Comparison of ENCODE assay signal across 23 cellular contexts in the genomic region with DNA sequence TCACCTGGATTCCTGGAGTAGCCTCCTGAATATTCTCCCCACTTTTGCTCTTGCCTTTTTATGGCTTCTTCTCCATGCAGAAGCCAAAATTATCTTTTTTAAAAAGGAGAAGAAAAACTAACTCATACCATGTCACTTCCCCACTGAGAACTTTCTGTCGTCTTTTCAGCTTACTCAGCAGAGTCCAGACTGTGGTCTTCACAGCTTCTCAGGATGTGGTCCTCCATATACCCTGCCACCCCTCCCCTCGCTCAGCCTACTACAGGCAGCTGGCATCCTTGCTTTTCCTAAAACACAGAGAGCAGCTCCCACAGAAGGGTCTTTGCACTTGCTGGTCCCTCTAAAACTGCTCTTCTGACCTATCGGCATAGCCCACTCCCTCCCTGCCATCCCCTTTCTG.
"Had no signal": no experiment of that assay in that cellular context is flagged by ENCODE, and none has a peak within 500 bp of the region (broad histone marks: within the 10 kb centered on the region; RNA-seq: fewer than 3 reads in every experiment).

No MANE protein-coding gene starts in this region.

- H3K4me3 Mint-ChIP-seq: activated CD4-positive, alpha-beta memory T cell treated with anti-CD3 and anti-CD28 coated beads, Interleukin-2, amount 10 ng/mL, durations not matched to agents 7 days and 5 days; activated CD4-positive, alpha-beta T cell treated with anti-CD3 and anti-CD28 coated beads, Interleukin-2, amount 10 ng/mL, durations not matched to agents 24 days and 14 days; activated CD8-positive, alpha-beta memory T cell treated with anti-CD3 and anti-CD28 coated beads, Interleukin-2, amount 10 ng/mL, durations not matched to agents 7 days and 5 days; activated naive CD8-positive, alpha-beta T cell treated with anti-CD3 and anti-CD28 coated beads, Interleukin-2, amount 50 U/mL, for 24 hours; endodermal cell; natural killer cell treated with Interleukin-12 subunit alpha and Interleukin-12 subunit beta and Interleukin-15 and Interleukin-18, amount 100 ng/mL, for 72 hours; stimulated activated naive CD8-positive, alpha-beta T cell treated with anti-CD3 and anti-CD28 coated beads, Interleukin-15, Interleukin-2, amounts not matched to agents 100 ng/mL and 50 ng/mL, for 24 hours had no signal

- H3K36me3 Mint-ChIP-seq: activated CD8-positive, alpha-beta memory T cell treated with anti-CD3 and anti-CD28 coated beads, Interleukin-2, amount 10 ng/mL, durations not matched to agents 7 days and 5 days; natural killer cell treated with Interleukin-12 subunit alpha and Interleukin-12 subunit beta and Interleukin-15 and Interleukin-18, amount 100 ng/mL, for 72 hours had no signal

- H3K36me3 ChIP-seq: gastrocnemius medialis, prostate gland, upper lobe of right lung had no signal

- ATAC-seq: activated CD4-positive, CD25-positive, alpha-beta regulatory T cell treated with anti-CD3 and anti-CD28 coated beads, Interleukin-2, amount 50 U/mL, for 24 hours; activated CD8-positive, alpha-beta memory T cell treated with anti-CD3 and anti-CD28 coated beads, Interleukin-2, amount 10 ng/mL, durations not matched to agents 7 days and 5 days; activated naive CD8-positive, alpha-beta T cell treated with anti-CD3 and anti-CD28 coated beads, Interleukin-2, amount 50 U/mL, for 24 hours; gastrocnemius medialis; upper lobe of right lung had no signal

- H3K27ac Mint-ChIP-seq: activated CD4-positive, alpha-beta memory T cell treated with anti-CD3 and anti-CD28 coated beads, Interleukin-2, amount 10 ng/mL, durations not matched to agents 7 days and 5 days; activated CD4-positive, alpha-beta T cell treated with anti-CD3 and anti-CD28 coated beads, Interleukin-2, amount 10 ng/mL, durations not matched to agents 24 days and 14 days; activated CD8-positive, alpha-beta memory T cell treated with anti-CD3 and anti-CD28 coated beads, Interleukin-2, amount 10 ng/mL, durations not matched to agents 7 days and 5 days; activated naive CD8-positive, alpha-beta T cell treated with anti-CD3 and anti-CD28 coated beads, Interleukin-2, amount 50 U/mL, for 24 hours; endodermal cell; natural killer cell treated with Interleukin-12 subunit alpha and Interleukin-12 subunit beta and Interleukin-15 and Interleukin-18, amount 100 ng/mL, for 72 hours; stimulated activated naive CD8-positive, alpha-beta T cell treated with anti-CD3 and anti-CD28 coated beads, Interleukin-15, Interleukin-2, amounts not matched to agents 100 ng/mL and 50 ng/mL, for 24 hours had no signal

- H3K4me3 ChIP-seq: coronary artery, esophagus squamous epithelium, gastrocnemius medialis, prostate gland, thyroid gland, upper lobe of right lung had no signal

- H3K27me3 Mint-ChIP-seq: activated CD4-positive, alpha-beta memory T cell treated with anti-CD3 and anti-CD28 coated beads, Interleukin-2, amount 10 ng/mL, durations not matched to agents 7 days and 5 days; activated CD4-positive, alpha-beta T cell treated with anti-CD3 and anti-CD28 coated beads, Interleukin-2, amount 10 ng/mL, durations not matched to agents 24 days and 14 days; activated naive CD8-positive, alpha-beta T cell treated with anti-CD3 and anti-CD28 coated beads, Interleukin-2, amount 50 U/mL, for 24 hours had no signal

- DNase-seq: activated CD4-positive, alpha-beta memory T cell treated with anti-CD3 and anti-CD28 coated beads, Interleukin-2, amount 10 ng/mL, durations not matched to agents 7 days and 5 days; activated CD4-positive, alpha-beta T cell treated with anti-CD3 and anti-CD28 coated beads, Interleukin-2, amount 10 ng/mL, durations not matched to agents 24 days and 14 days; activated CD8-positive, alpha-beta memory T cell treated with anti-CD3 and anti-CD28 coated beads, Interleukin-2, amount 10 ng/mL, durations not matched to agents 7 days and 5 days; activated gamma-delta T cell; activated naive CD4-positive, alpha-beta T cell treated with anti-CD3 and anti-CD28 coated beads, Interleukin-2, amount 50 U/mL, for 16 hours; activated naive CD8-positive, alpha-beta T cell treated with anti-CD3 and anti-CD28 coated beads, Interleukin-2, amount 50 U/mL, for 24 hours; activated T-cell treated with anti-CD3 and anti-CD28 coated beads for 4 hours; cerebellar nuclear complex; endodermal cell; esophagus squamous epithelium; gastrocnemius medialis; islet precursor cell; left cardiac atrium; stimulated activated CD4-positive, alpha-beta T cell treated with anti-CD3 and anti-CD28 coated beads, Interleukin-12 subunit alpha, Interleukin-12 subunit beta, amount 100 ng/mL, for 4 hours; stimulated activated CD4-positive, alpha-beta T cell treated with anti-CD3 and anti-CD28 coated beads, Interleukin-4, amount 100 ng/mL, for 4 hours; thyroid gland; upper lobe of right lung had no signal

- H3K27me3 ChIP-seq: esophagus squamous epithelium, gastrocnemius medialis, thyroid gland, upper lobe of right lung had no signal

- H3K9me3 Mint-ChIP-seq: activated CD4-positive, alpha-beta memory T cell treated with anti-CD3 and anti-CD28 coated beads, Interleukin-2, amount 10 ng/mL, durations not matched to agents 7 days and 5 days; activated CD4-positive, alpha-beta T cell treated with anti-CD3 and anti-CD28 coated beads, Interleukin-2, amount 10 ng/mL, durations not matched to agents 24 days and 14 days; activated naive CD8-positive, alpha-beta T cell treated with anti-CD3 and anti-CD28 coated beads, Interleukin-2, amount 50 U/mL, for 24 hours; natural killer cell treated with Interleukin-12 subunit alpha and Interleukin-12 subunit beta and Interleukin-15 and Interleukin-18, amount 100 ng/mL, for 72 hours; stimulated activated naive CD8-positive, alpha-beta T cell treated with anti-CD3 and anti-CD28 coated beads, Interleukin-15, Interleukin-2, amounts not matched to agents 100 ng/mL and 50 ng/mL, for 24 hours had no signal

- H3K4me1 Mint-ChIP-seq: activated CD4-positive, alpha-beta memory T cell treated with anti-CD3 and anti-CD28 coated beads, Interleukin-2, amount 10 ng/mL, durations not matched to agents 7 days and 5 days; activated CD4-positive, alpha-beta T cell treated with anti-CD3 and anti-CD28 coated beads, Interleukin-2, amount 10 ng/mL, durations not matched to agents 24 days and 14 days; activated CD8-positive, alpha-beta memory T cell treated with anti-CD3 and anti-CD28 coated beads, Interleukin-2, amount 10 ng/mL, durations not matched to agents 7 days and 5 days; endodermal cell had no signal

- H3K4me1 ChIP-seq: esophagus squamous epithelium, gastrocnemius medialis, prostate gland, thyroid gland, upper lobe of right lung had no signal

- H3K27ac ChIP-seq: coronary artery, esophagus squamous epithelium, gastrocnemius medialis, prostate gland, thyroid gland, upper lobe of right lung, VCaP had no signal

- H3K9me3 ChIP-seq: gastrocnemius medialis, prostate gland, thyroid gland, upper lobe of right lung had no signal
